ENCODE assay signal across 1 cellular context in genomic region chr19:47321582-47321981, GRCh38.
TF ChIP-seq lines count a peak whose summit lies in the region.

No MANE protein-coding gene starts in this region.

TF ChIP-seq in HepG2, 621 proteins besides CTCF, POLR2A, EP300 and RAD21:
- TF ChIP-seq ZNF496 (CRISPR knock-in tag; IDR thresholded peaks at IDR 0.05; ENCODE audit: insufficient replicate concordance) (no peak), AFF4 (CRISPR knock-in tag; IDR thresholded peaks at IDR 0.05) (no peak), GTF2F1 (IDR thresholded peaks at IDR 0.05; ENCODE audit: low read length) (no peak), RELA (CRISPR knock-in tag; IDR thresholded peaks at IDR 0.05) (no peak), ZNF230 (CRISPR knock-in tag; IDR thresholded peaks at IDR 0.05) (no peak), TAF1 (CRISPR knock-in tag; IDR thresholded peaks at IDR 0.05) (no peak), MTF1 (CRISPR knock-in tag; IDR thresholded peaks at IDR 0.05) (no peak), ZBTB20 (CRISPR knock-in tag; IDR thresholded peaks at IDR 0.05; ENCODE audit: borderline replicate concordance, low read depth) (no peak), ZNF564 (CRISPR knock-in tag; IDR thresholded peaks at IDR 0.05) (no peak), KDM1A (CRISPR knock-in tag; IDR thresholded peaks at IDR 0.05) (no peak), ZNF101 (CRISPR knock-in tag; IDR thresholded peaks at IDR 0.05; ENCODE audit: borderline replicate concordance, low read depth) (no peak), ETV5 (CRISPR knock-in tag; IDR thresholded peaks at IDR 0.05; ENCODE audit: borderline replicate concordance) (no peak), ZBTB46 (CRISPR knock-in tag; IDR thresholded peaks at IDR 0.05; ENCODE audit: borderline replicate concordance) (no peak), THAP9 (CRISPR knock-in tag; IDR thresholded peaks at IDR 0.05; ENCODE audit: borderline replicate concordance) (no peak), E2F2 (CRISPR knock-in tag; IDR thresholded peaks at IDR 0.05; ENCODE audit: borderline replicate concordance) (no peak), ZKSCAN5 (CRISPR knock-in tag; IDR thresholded peaks at IDR 0.05) (no peak), MIXL1 (CRISPR knock-in tag; IDR thresholded peaks at IDR 0.05) (no peak), TBX2 (CRISPR knock-in tag; IDR thresholded peaks at IDR 0.05; ENCODE audit: borderline replicate concordance) (no peak)
TF ChIP-seq in HepG2: peak in this region for 0.
